Comparison of ENCODE assay signal across 27 cellular contexts in the genomic region with DNA sequence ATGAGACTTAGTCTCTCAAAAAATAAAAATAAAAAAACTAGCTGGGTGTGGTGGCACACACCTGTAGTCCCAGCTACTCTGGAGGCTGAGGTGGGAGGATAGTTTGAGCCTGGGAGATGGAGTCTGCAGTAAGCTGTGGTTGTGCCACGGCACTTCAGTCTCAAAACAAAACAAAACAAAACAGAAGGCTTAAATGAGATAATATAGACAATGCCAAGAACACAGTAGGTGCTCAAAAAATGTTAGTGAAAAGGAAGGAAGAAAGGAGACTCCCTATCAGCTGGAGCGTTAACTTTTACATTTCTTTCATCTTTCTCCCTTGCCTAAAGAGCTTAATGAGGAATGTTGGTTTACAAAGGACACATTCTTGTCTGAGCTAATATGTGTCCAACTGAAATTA. TPM values are rescaled to one million over a fixed set of nuclear protein-coding genes. Genes with fewer than 3 reads are reported as not detected.
DNase-seq lines count a peak whose midpoint lies in the region; ATAC-seq and TF ChIP-seq lines count a peak whose summit lies in the region.
"Had no signal": no experiment of that assay in that cellular context is flagged by ENCODE, and none has a peak within 500 bp of the region (broad histone marks: within the 10 kb centered on the region; RNA-seq: fewer than 3 reads in every experiment).

No MANE protein-coding gene starts in this region.

- no peaks in the 10 kb centered on the region for H3K27me3 Mint-ChIP-seq in activated T-cell treated with anti-CD3 and anti-CD28 coated beads, Interleukin-2, amount 50 U/mL, for 4 hours (ENCODE audit: low read depth)
- H3K27me3 Mint-ChIP-seq: activated CD8-positive, alpha-beta memory T cell treated with anti-CD3 and anti-CD28 coated beads, Interleukin-2, amount 10 ng/mL, durations not matched to agents 7 days and 5 days; activated naive CD4-positive, alpha-beta T cell treated with anti-CD3 and anti-CD28 coated beads, Interleukin-2, amount 10 ng/mL, durations not matched to agents 7 days and 5 days; progenitor cell of endocrine pancreas; stimulated activated memory B cell treated with anti-CD40 and anti-IgM and Interleukin-4, amounts not matched to agents 10 μg/mL and 1 μg/mL and 100 μg/mL, for 72 hours had no signal

- peaks cover 4% of the 10 kb centered on the region for H3K9me3 Mint-ChIP-seq in activated T-cell treated with anti-CD3 and anti-CD28 coated beads, Interleukin-2, amount 50 U/mL, for 4 hours
- H3K9me3 Mint-ChIP-seq: immature natural killer cell had no signal

- H3K27ac ChIP-seq in ACC112 (ENCODE audit: low read depth, low read length) (peak overlapping the region; percentile 94), RWPE2 (ENCODE audit: poor library complexity, severe bottlenecking) (peak overlapping the region; percentile 75), esophagus (ENCODE audit: low read depth in 2 of 2, low read length in 1 of 2) (peak overlapping the region; percentile 36 to 58), osteoblast (ENCODE audit: low read depth, low read length) (peak overlapping the region; percentile 77)
- H3K27ac ChIP-seq: BLaER1 treated with 17β-estradiol and CSF1 and Interleukin-3, amounts not matched to agents 10 nM and 100 nM; testis; uterus; VCaP had no signal

- peak overlapping the region; percentile 35 for H3K4me2 ChIP-seq in osteoblast (ENCODE audit: insufficient read depth, low read length)
- H3K4me2 ChIP-seq: BLaER1 treated with 17β-estradiol and CSF1 and Interleukin-3, amounts not matched to agents 10 nM and 100 nM had no signal

- TF ChIP-seq CTCF in RWPE2 (IDR thresholded peaks at IDR 0.05; ENCODE audit: poor library complexity, severe bottlenecking) (no peak), osteoblast (IDR thresholded peaks at IDR 0.05; ENCODE audit: extremely low read depth, low read depth, low read length) (no peak), GM13976 (IDR thresholded peaks at IDR 0.05; ENCODE audit: borderline replicate concordance, control extremely low read depth, extremely low read depth, insufficient read depth, missing control alignments) (no peak)

- H3K9me3 ChIP-seq in RWPE2 (ENCODE audit: severe bottlenecking): no peaks in the 10 kb centered on the region
- no peaks in the 10 kb centered on the region for H3K9me3 ChIP-seq in esophagus (ENCODE audit: control insufficient read depth in 2 of 2, insufficient read depth in 1 of 2, low read depth in 1 of 2, low read length in 1 of 2)
- peaks cover 2% of the 10 kb centered on the region for H3K9me3 ChIP-seq in osteoblast (ENCODE audit: low read depth, low read length)
- H3K9me3 ChIP-seq: testis, uterus had no signal

- H3K27me3 ChIP-seq in ACC112 (ENCODE audit: insufficient read depth, low read length) (no peaks in the 10 kb centered on the region), RWPE2 (ENCODE audit: insufficient read depth, poor library complexity, severe bottlenecking) (no peaks in the 10 kb centered on the region), esophagus (ENCODE audit: control insufficient read depth in 1 of 2, insufficient read depth in 2 of 2, low read length in 2 of 2) (no peaks in the 10 kb centered on the region), osteoblast (ENCODE audit: insufficient read depth, low read length) (no peaks in the 10 kb centered on the region)
- H3K27me3 ChIP-seq: BLaER1 treated with 17β-estradiol and CSF1 and Interleukin-3, amounts not matched to agents 10 nM and 100 nM; dorsolateral prefrontal cortex; testis; uterus had no signal

- H3K4me3 ChIP-seq in ACC112 (ENCODE audit: low read depth, low read length): peak overlapping the region; percentile 21; the same call in 1 of the 2 replicates
- H3K4me3 ChIP-seq in RWPE2 (ENCODE audit: severe bottlenecking): no peak overlapping the region
- H3K4me3 ChIP-seq in esophagus (ENCODE audit: low read depth in 1 of 2, low read length in 2 of 2): no peak overlapping the region
- H3K4me3 ChIP-seq in osteoblast (ENCODE audit: insufficient read depth, low read length): no peak overlapping the region
- H3K4me3 ChIP-seq: BLaER1 treated with 17β-estradiol and CSF1 and Interleukin-3, amounts not matched to agents 10 nM and 100 nM; dorsolateral prefrontal cortex; testis; uterus had no signal

- ATAC-seq in RWPE2 (ENCODE audit: low read depth) (no peak), HG03196 (IDR thresholded peaks at IDR 0.05; ENCODE audit: unreplicated experiment) (no peak)
- ATAC-seq in activated T-cell treated with anti-CD3 and anti-CD28 coated beads, Interleukin-2, amount 50 U/mL, for 4 hours: no peak
- ATAC-seq: activated CD8-positive, alpha-beta memory T cell treated with anti-CD3 and anti-CD28 coated beads, Interleukin-2, amount 10 ng/mL, durations not matched to agents 7 days and 5 days; left ventricle myocardium superior; stimulated activated memory B cell treated with anti-CD40 and anti-IgM and Interleukin-4, amounts not matched to agents 10 μg/mL and 1 μg/mL and 100 μg/mL, for 72 hours had no signal

- 60 to 77% methylated on average over 2 of the region's 2 CpGs for WGBS in esophagus, 2 donors

- H3K36me3 ChIP-seq in ACC112 (ENCODE audit: insufficient read depth, low read length) (no peaks in the 10 kb centered on the region), RWPE2 (ENCODE audit: low read depth) (no peaks in the 10 kb centered on the region), esophagus (ENCODE audit: control insufficient read depth in 2 of 2, insufficient read depth in 2 of 2, low read length in 1 of 2) (no peaks in the 10 kb centered on the region), osteoblast (ENCODE audit: insufficient read depth, low read length) (no peaks in the 10 kb centered on the region)
- H3K36me3 ChIP-seq: BLaER1 treated with 17β-estradiol and CSF1 and Interleukin-3, amounts not matched to agents 10 nM and 100 nM; uterus had no signal

- H3K4me3 Mint-ChIP-seq in activated T-cell treated with anti-CD3 and anti-CD28 coated beads, Interleukin-2, amount 50 U/mL, for 4 hours: no peak overlapping the region
- H3K4me3 Mint-ChIP-seq: activated CD8-positive, alpha-beta memory T cell treated with anti-CD3 and anti-CD28 coated beads, Interleukin-2, amount 10 ng/mL, durations not matched to agents 7 days and 5 days; activated naive CD4-positive, alpha-beta T cell treated with anti-CD3 and anti-CD28 coated beads, Interleukin-2, amount 10 ng/mL, durations not matched to agents 7 days and 5 days; immature natural killer cell; stimulated activated memory B cell treated with anti-CD40 and anti-IgM and Interleukin-4, amounts not matched to agents 10 μg/mL and 1 μg/mL and 100 μg/mL, for 72 hours had no signal

- H3K4me1 Mint-ChIP-seq in activated T-cell treated with anti-CD3 and anti-CD28 coated beads, Interleukin-2, amount 50 U/mL, for 4 hours (ENCODE audit: low read depth): peaks cover 15% of the 10 kb centered on the region

- H3K79me2 ChIP-seq in ACC112 (ENCODE audit: control insufficient read depth, insufficient read depth, low read length, unreplicated experiment) (peaks cover 8% of the 10 kb centered on the region), osteoblast (ENCODE audit: insufficient read depth, low read length) (peaks cover 9% of the 10 kb centered on the region)

- H3K4me1 ChIP-seq in ACC112 (ENCODE audit: control insufficient read depth, insufficient read depth, low read length, unreplicated experiment) (peaks cover 24% of the 10 kb centered on the region), RWPE2 (ENCODE audit: insufficient read depth, poor library complexity, severe bottlenecking) (peaks cover 24% of the 10 kb centered on the region), esophagus (ENCODE audit: control insufficient read depth in 2 of 2, insufficient read depth in 2 of 2, low read length in 1 of 2) (no peaks in the 10 kb centered on the region), osteoblast (ENCODE audit: insufficient read depth, low read length) (peaks cover 23% of the 10 kb centered on the region)

- no peak for DNase-seq in RWPE2 (ENCODE audit: low spot score)
- DNase-seq in osteoblast (ENCODE audit: insufficient read length, low spot score, missing footprints): no peak
- DNase-seq in NCI-H2029 treated with DMSO at 0.1 percent for 48 hours (lab: John Stamatoyannopoulos, UW): no peak
- no peak for DNase-seq in activated T-cell treated with anti-CD3 and anti-CD28 coated beads, Interleukin-2, amount 50 U/mL, for 4 hours
- DNase-seq in GM13976 (ENCODE audit: low spot score): no peak
- DNase-seq: activated CD8-positive, alpha-beta memory T cell treated with anti-CD3 and anti-CD28 coated beads, Interleukin-2, amount 10 ng/mL, durations not matched to agents 7 days and 5 days; activated naive CD4-positive, alpha-beta T cell treated with anti-CD3 and anti-CD28 coated beads, Interleukin-2, amount 10 ng/mL, durations not matched to agents 7 days and 5 days; aorta; central memory CD4-positive, alpha-beta T cell; COR-L47; DMS79; GF-D8; immature natural killer cell; Kasumi-1; left ventricle myocardium superior; NCI-H1694 treated with DMSO at 0.1 percent for 48 hours; stimulated activated CD4-positive, alpha-beta T cell treated with anti-CD3 and anti-CD28 coated beads, Interleukin-2, amount 100 ng/mL, for 48 hours; testis; uterus had no signal

- in situ Hi-C loops in GM13976 (cut with MboI; ENCODE audit: low sequenced_read_pairs, unreplicated experiment): no loop called here

- H2AFZ ChIP-seq in ACC112 (ENCODE audit: low read length, unreplicated experiment): no peak overlapping the region
- no peak overlapping the region for H2AFZ ChIP-seq in osteoblast (ENCODE audit: low read length)

- H4K20me1 ChIP-seq in osteoblast (ENCODE audit: insufficient read depth, low read length): no peaks in the 10 kb centered on the region

- H3K36me3 Mint-ChIP-seq in activated T-cell treated with anti-CD3 and anti-CD28 coated beads, Interleukin-2, amount 50 U/mL, for 4 hours (ENCODE audit: insufficient read depth): no peaks in the 10 kb centered on the region
- H3K36me3 Mint-ChIP-seq: immature natural killer cell had no signal

RNA-seq across cellular contexts. Expression of a gene that starts 4.1 kb away (rescaled TPM):
- polyA plus RNA-seq in esophagus: 100 to 1,000 TPM in 1 of 2 donors, 10 to 100 TPM in 1; 61.3 to 142 TPM
- 21.0 and 28.3 TPM in 2 replicates for total RNA-seq in osteoblast
- 10 to 100 TPM; 83.5 to 95.7 (median 84.9) TPM for total RNA-seq in activated T-cell treated with anti-CD3 and anti-CD28 coated beads, Interleukin-2, amount 50 U/mL, for 4 hours

RNA-seq across cellular contexts. Expression of a gene that starts 40.8 kb away (rescaled TPM):
- 10 to 100 TPM; 15.3 to 28.3 TPM for polyA plus RNA-seq in esophagus
- total RNA-seq in osteoblast: 36.5 and 36.9 TPM in 2 replicates
- total RNA-seq in activated T-cell treated with anti-CD3 and anti-CD28 coated beads, Interleukin-2, amount 50 U/mL, for 4 hours: 10 to 100 TPM; 15.2 to 19.8 (median 15.8) TPM
